ENCODE assay signal across 1 cellular context in genomic region chr3:40452876-40453730, GRCh38.
TF ChIP-seq lines count a peak whose summit lies in the region.

No MANE protein-coding gene starts in this region.

TF ChIP-seq in HEK293, 187 proteins besides CTCF, POLR2A, EP300 and RAD21 (continued from another document and continues in another):
- TF ChIP-seq ZNF18 (tag by site-specific recombination; IDR thresholded peaks at IDR 0.05) = no peak
- peak; percentile 42; the same call in 1 of the 2 replicates for TF ChIP-seq ZNF561 (tag by site-specific recombination; IDR thresholded peaks at IDR 0.05; ENCODE audit: borderline replicate concordance)
- TF ChIP-seq ZNF555 (tag by site-specific recombination; conservative IDR thresholded peaks at IDR 0.05) = no peak
- TF ChIP-seq ZNF670 (tag by site-specific recombination; IDR thresholded peaks at IDR 0.05; ENCODE audit: low read depth) = no peak
- peak; percentile 94 for TF ChIP-seq KLF10 (tag by site-specific recombination; IDR thresholded peaks at IDR 0.05)
- TF ChIP-seq, protein P1, sequence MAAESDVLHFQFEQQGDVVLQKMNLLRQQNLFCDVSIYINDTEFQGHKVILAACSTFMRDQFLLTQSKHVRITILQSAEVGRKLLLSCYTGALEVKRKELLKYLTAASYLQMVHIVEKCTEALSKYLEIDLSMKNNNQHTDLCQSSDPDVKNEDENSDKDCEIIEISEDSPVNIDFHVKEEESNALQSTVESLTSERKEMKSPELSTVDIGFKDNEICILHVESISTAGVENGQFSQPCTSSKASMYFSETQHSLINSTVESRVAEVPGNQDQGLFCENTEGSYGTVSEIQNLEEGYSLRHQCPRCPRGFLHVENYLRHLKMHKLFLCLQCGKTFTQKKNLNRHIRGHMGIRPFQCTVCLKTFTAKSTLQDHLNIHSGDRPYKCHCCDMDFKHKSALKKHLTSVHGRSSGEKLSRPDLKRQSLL (tag by site-specific recombination; IDR thresholded peaks at IDR 0.05) = no peak
- no peak for TF ChIP-seq MYNN (tag by site-specific recombination; IDR thresholded peaks at IDR 0.05; ENCODE audit: borderline replicate concordance)
- TF ChIP-seq ZNF624 (tag by site-specific recombination; IDR thresholded peaks at IDR 0.05) = no peak
- TF ChIP-seq ZNF677 (tag by site-specific recombination; IDR thresholded peaks at IDR 0.05) = no peak
- peak; percentile 99 for TF ChIP-seq ATF2 (tag by site-specific recombination; IDR thresholded peaks at IDR 0.05; ENCODE audit: low read depth)
- TF ChIP-seq, protein P2, sequence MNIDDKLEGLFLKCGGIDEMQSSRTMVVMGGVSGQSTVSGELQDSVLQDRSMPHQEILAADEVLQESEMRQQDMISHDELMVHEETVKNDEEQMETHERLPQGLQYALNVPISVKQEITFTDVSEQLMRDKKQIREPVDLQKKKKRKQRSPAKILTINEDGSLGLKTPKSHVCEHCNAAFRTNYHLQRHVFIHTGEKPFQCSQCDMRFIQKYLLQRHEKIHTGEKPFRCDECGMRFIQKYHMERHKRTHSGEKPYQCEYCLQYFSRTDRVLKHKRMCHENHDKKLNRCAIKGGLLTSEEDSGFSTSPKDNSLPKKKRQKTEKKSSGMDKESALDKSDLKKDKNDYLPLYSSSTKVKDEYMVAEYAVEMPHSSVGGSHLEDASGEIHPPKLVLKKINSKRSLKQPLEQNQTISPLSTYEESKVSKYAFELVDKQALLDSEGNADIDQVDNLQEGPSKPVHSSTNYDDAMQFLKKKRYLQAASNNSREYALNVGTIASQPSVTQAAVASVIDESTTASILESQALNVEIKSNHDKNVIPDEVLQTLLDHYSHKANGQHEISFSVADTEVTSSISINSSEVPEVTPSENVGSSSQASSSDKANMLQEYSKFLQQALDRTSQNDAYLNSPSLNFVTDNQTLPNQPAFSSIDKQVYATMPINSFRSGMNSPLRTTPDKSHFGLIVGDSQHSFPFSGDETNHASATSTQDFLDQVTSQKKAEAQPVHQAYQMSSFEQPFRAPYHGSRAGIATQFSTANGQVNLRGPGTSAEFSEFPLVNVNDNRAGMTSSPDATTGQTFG (tag by site-specific recombination; IDR thresholded peaks at IDR 0.05; ENCODE audit: borderline replicate concordance) = no peak
- no peak for TF ChIP-seq ZNF248 (tag by site-specific recombination; IDR thresholded peaks at IDR 0.05)
- no peak for TF ChIP-seq ZNF423 (tag by site-specific recombination; IDR thresholded peaks at IDR 0.05)
- no peak for TF ChIP-seq HOXD13 (CRISPR knock-in tag; IDR thresholded peaks at IDR 0.05; ENCODE audit: borderline replicate concordance)
- TF ChIP-seq SP7 (tag by site-specific recombination; IDR thresholded peaks at IDR 0.05) = peak; percentile 67; the same call in 1 of the 2 replicates
- TF ChIP-seq ZSCAN23 (tag by site-specific recombination; IDR thresholded peaks at IDR 0.05) = no peak
- TF ChIP-seq ZNF843 (tag by site-specific recombination; IDR thresholded peaks at IDR 0.05) = no peak
- no peak for TF ChIP-seq BCL11A (tag by site-specific recombination; IDR thresholded peaks at IDR 0.05; ENCODE audit: low read depth)
- peak; percentile 78 for TF ChIP-seq SCRT2 (tag by site-specific recombination; IDR thresholded peaks at IDR 0.05)
- TF ChIP-seq ZNF10 (tag by site-specific recombination; IDR thresholded peaks at IDR 0.05) = no peak
- no peak for TF ChIP-seq ZNF558 (tag by site-specific recombination; IDR thresholded peaks at IDR 0.05)
- no peak for TF ChIP-seq SCRT1 (tag by site-specific recombination; IDR thresholded peaks at IDR 0.05; ENCODE audit: borderline replicate concordance)
- TF ChIP-seq ZNF449 (tag by site-specific recombination; IDR thresholded peaks at IDR 0.05) = no peak
- TF ChIP-seq, protein P3, sequence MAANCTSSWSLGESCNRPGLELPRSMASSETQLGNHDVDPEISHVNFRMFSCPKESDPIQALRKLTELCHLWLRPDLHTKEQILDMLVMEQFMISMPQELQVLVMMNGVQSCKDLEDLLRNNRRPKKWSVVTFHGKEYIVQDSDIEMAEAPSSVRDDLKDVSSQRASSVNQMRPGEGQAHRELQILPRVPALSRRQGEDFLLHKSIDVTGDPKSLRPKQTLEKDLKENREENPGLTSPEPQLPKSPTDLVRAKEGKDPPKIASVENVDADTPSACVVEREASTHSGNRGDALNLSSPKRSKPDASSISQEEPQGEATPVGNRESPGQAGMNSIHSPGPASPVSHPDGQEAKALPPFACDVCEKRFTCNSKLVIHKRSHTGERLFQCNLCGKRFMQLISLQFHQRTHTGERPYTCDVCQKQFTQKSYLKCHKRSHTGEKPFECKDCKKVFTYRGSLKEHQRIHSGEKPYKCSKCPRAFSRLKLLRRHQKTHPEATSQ (tag by site-specific recombination; IDR thresholded peaks at IDR 0.05) = no peak
- TF ChIP-seq, protein P4, sequence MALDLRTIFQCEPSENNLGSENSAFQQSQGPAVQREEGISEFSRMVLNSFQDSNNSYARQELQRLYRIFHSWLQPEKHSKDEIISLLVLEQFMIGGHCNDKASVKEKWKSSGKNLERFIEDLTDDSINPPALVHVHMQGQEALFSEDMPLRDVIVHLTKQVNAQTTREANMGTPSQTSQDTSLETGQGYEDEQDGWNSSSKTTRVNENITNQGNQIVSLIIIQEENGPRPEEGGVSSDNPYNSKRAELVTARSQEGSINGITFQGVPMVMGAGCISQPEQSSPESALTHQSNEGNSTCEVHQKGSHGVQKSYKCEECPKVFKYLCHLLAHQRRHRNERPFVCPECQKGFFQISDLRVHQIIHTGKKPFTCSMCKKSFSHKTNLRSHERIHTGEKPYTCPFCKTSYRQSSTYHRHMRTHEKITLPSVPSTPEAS (tag by site-specific recombination; IDR thresholded peaks at IDR 0.05) = no peak
- TF ChIP-seq TRIM28 (IDR thresholded peaks at IDR 0.05; ENCODE audit: borderline replicate concordance, low read length) = no peak
- TF ChIP-seq TCF7L2 (IDR thresholded peaks at IDR 0.05; ENCODE audit: borderline replicate concordance, low read depth, low read length) = no peak
- peak; percentile 57 for TF ChIP-seq ZNF335 (tag by site-specific recombination; conservative IDR thresholded peaks at IDR 0.05)
- TF ChIP-seq, protein P5, sequence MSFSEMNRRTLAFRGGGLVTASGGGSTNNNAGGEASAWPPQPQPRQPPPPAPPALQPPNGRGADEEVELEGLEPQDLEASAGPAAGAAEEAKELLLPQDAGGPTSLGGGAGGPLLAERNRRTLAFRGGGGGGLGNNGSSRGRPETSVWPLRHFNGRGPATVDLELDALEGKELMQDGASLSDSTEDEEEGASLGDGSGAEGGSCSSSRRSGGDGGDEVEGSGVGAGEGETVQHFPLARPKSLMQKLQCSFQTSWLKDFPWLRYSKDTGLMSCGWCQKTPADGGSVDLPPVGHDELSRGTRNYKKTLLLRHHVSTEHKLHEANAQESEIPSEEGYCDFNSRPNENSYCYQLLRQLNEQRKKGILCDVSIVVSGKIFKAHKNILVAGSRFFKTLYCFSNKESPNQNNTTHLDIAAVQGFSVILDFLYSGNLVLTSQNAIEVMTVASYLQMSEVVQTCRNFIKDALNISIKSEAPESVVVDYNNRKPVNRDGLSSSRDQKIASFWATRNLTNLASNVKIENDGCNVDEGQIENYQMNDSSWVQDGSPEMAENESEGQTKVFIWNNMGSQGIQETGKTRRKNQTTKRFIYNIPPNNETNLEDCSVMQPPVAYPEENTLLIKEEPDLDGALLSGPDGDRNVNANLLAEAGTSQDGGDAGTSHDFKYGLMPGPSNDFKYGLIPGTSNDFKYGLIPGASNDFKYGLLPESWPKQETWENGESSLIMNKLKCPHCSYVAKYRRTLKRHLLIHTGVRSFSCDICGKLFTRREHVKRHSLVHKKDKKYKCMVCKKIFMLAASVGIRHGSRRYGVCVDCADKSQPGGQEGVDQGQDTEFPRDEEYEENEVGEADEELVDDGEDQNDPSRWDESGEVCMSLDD (tag by site-specific recombination; IDR thresholded peaks at IDR 0.05) = no peak
- peak; percentile 93 for TF ChIP-seq SP3 (tag by site-specific recombination; IDR thresholded peaks at IDR 0.05)
- TF ChIP-seq ZNF202 (tag by site-specific recombination; IDR thresholded peaks at IDR 0.05; ENCODE audit: borderline replicate concordance) = no peak
- TF ChIP-seq, protein P6, sequence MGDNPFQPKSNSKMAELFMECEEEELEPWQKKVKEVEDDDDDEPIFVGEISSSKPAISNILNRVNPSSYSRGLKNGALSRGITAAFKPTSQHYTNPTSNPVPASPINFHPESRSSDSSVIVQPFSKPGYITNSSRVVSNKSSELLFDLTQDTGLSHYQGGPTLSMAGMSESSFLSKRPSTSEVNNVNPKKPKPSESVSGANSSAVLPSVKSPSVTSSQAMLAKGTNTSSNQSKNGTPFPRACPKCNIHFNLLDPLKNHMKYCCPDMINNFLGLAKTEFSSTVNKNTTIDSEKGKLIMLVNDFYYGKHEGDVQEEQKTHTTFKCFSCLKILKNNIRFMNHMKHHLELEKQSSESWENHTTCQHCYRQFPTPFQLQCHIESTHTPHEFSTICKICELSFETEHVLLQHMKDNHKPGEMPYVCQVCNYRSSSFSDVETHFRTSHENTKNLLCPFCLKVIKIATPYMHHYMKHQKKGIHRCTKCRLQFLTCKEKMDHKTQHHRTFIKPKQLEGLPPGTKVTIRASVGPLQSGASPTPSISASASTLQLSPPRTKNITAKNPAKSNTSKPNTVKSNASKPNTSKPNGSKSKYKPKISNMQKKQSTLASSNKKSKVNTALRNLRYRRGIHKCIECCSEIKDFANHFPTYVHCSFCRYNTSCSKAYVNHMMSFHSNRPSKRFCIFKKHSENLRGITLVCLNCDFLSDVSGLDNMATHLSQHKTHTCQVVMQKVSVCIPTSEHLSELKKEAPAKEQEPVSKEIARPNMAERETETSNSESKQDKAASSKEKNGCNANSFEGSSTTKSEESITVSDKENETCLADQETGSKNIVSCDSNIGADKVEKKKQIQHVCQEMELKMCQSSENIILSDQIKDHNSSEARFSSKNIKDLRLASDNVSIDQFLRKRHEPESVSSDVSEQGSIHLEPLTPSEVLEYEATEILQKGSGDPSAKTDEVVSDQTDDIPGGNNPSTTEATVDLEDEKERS (tag by site-specific recombination; IDR thresholded peaks at IDR 0.05) = no peak
- no peak for TF ChIP-seq OSR2 (tag by site-specific recombination; IDR thresholded peaks at IDR 0.05)
- TF ChIP-seq ZNF707 (tag by site-specific recombination; IDR thresholded peaks at IDR 0.05) = no peak
- TF ChIP-seq ZFP3 (tag by site-specific recombination; IDR thresholded peaks at IDR 0.05; ENCODE audit: low read depth) = no peak
- TF ChIP-seq, protein P7, sequence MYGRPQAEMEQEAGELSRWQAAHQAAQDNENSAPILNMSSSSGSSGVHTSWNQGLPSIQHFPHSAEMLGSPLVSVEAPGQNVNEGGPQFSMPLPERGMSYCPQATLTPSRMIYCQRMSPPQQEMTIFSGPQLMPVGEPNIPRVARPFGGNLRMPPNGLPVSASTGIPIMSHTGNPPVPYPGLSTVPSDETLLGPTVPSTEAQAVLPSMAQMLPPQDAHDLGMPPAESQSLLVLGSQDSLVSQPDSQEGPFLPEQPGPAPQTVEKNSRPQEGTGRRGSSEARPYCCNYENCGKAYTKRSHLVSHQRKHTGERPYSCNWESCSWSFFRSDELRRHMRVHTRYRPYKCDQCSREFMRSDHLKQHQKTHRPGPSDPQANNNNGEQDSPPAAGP (tag by site-specific recombination; IDR thresholded peaks at IDR 0.05) = 0 out of 2 replicates have a peak, but pooled peaks have one; percentile 68
- no peak for TF ChIP-seq ZFHX2 (tag by site-specific recombination; conservative IDR thresholded peaks at IDR 0.05)
- no peak for TF ChIP-seq ZNF350 (tag by site-specific recombination; IDR thresholded peaks at IDR 0.05)
- no peak for TF ChIP-seq HOXA7 (CRISPR knock-in tag; IDR thresholded peaks at IDR 0.05; ENCODE audit: borderline replicate concordance)
- TF ChIP-seq ZNF837 (tag by site-specific recombination; IDR thresholded peaks at IDR 0.05) = no peak
- TF ChIP-seq ELK4 (IDR thresholded peaks at IDR 0.05; ENCODE audit: borderline replicate concordance, low read depth, low read length) = no peak
- TF ChIP-seq ZNF19 (tag by site-specific recombination; IDR thresholded peaks at IDR 0.05; ENCODE audit: low read depth) = no peak
- TF ChIP-seq ZNF621 (tag by site-specific recombination; IDR thresholded peaks at IDR 0.05) = no peak
- no peak for TF ChIP-seq ZNF155 (tag by site-specific recombination; IDR thresholded peaks at IDR 0.05)
- no peak for TF ChIP-seq REPIN1 (tag by site-specific recombination; IDR thresholded peaks at IDR 0.05; ENCODE audit: low read depth)
- TF ChIP-seq ZBTB7A (tag by site-specific recombination; IDR thresholded peaks at IDR 0.05; ENCODE audit: low read depth) = no peak
